ENCODE assay signal across 8 cellular contexts in genomic region chrX:37685452-37686347, GRCh38. TPM values are rescaled to one million over a fixed set of nuclear protein-coding genes. Genes with fewer than 3 reads are reported as not detected.
DNase-seq lines count a peak whose midpoint lies in the region; ATAC-seq, FAIRE-seq and TF ChIP-seq lines count a peak whose summit lies in the region.

TSS of gene XK (plus strand) at chrX:37685791. CDS start at chrX:37685962, 171 bp downstream.

- H2AFZ ChIP-seq in KMS-11 (ENCODE audit: low read depth) (peak within 1 kb of the TSS; percentile 66), K562 (ENCODE audit: low read depth, low read length) (peak within 1 kb of the TSS; percentile 91)

- no peaks in the 10 kb centered on the region for H3K27me3 Mint-ChIP-seq in CD4-positive, alpha-beta memory T cell

- peak; percentile 26 for ATAC-seq in GM19468 (IDR thresholded peaks at IDR 0.05; ENCODE audit: extremely low read depth, unreplicated experiment)
- peak; percentile 83 for ATAC-seq in K562

- H3K4me1 Mint-ChIP-seq in CD4-positive, alpha-beta memory T cell = peaks cover 0 to 2% (median 0%) of the 10 kb centered on the region in 4 donors

- no peaks in the 10 kb centered on the region for H3K27me3 ChIP-seq in CD4-positive, alpha-beta memory T cell (ENCODE audit: insufficient read depth, low read length)
- H3K27me3 ChIP-seq in KMS-11 (ENCODE audit: insufficient read depth, low read depth) (no peaks in the 10 kb centered on the region), K562 (ENCODE audit: control insufficient read depth in 2 of 2, insufficient read depth in 2 of 2, low read length in 2 of 2) (no peaks in the 10 kb centered on the region), iPS-18a (ENCODE audit: control insufficient read depth, insufficient read depth, low read length) (peaks cover 14% of the 10 kb centered on the region), sigmoid colon (no peaks in the 10 kb centered on the region)

- CTCF ChIA-PET in CD4-positive, alpha-beta memory T cell (lab: Charles Lee; ENCODE audit: partially characterized antibody) = no interaction called here
- CTCF ChIA-PET in K562 (lab: Yijun Ruan, JAX; ENCODE audit: low intra/inter-chr PET ratio) = no interaction called here

- no peaks in the 10 kb centered on the region for H3K9me3 Mint-ChIP-seq in CD4-positive, alpha-beta memory T cell

- BruUV-seq in K562 (replicated peaks; lab: Mats Ljungman, UMichigan) = no TSS peak

- POLR2A ChIA-PET in CD4-positive, alpha-beta memory T cell (lab: Charles Lee; ENCODE audit: partially characterized antibody) = no interaction called here
- POLR2A ChIA-PET in K562 (lab: Yijun Ruan, JAX) = no interaction called here

- H3K4me2 ChIP-seq in KMS-11 = peak within 1 kb of the TSS; percentile 88
- H3K4me2 ChIP-seq in K562 (ENCODE audit: insufficient read depth, low read length) = peak within 1 kb of the TSS; percentile 86

- no peak for TF ChIP-seq RAD21 in K562 (CRISPR knock-in tag; conservative IDR thresholded peaks at IDR 0.05 in 1 of 2, IDR thresholded peaks at IDR 0.05 in 1 of 2)

- H3K9ac ChIP-seq in KMS-11 = peak within 1 kb of the TSS; percentile 90
- H3K9ac ChIP-seq in K562 (ENCODE audit: insufficient read depth in 1 of 2, low read depth in 2 of 2, low read length in 2 of 2) = peak within 1 kb of the TSS; percentile 80 to 94
- H3K9ac ChIP-seq in iPS-18a (ENCODE audit: low read length) = no peak within 1 kb of the TSS

- peak within 1 kb of the TSS; percentile 61 to 81 (median 76) for H3K4me3 Mint-ChIP-seq in CD4-positive, alpha-beta memory T cell

- no peak within 1 kb of the TSS for H3K4me3 ChIP-seq in CD4-positive, alpha-beta memory T cell (ENCODE audit: low read length in 2 of 2)
- H3K4me3 ChIP-seq in KMS-11 (IDR thresholded peaks at IDR 0.05; ENCODE audit: insufficient read depth, low read depth, low read length) (no peak within 1 kb of the TSS), K562 (peak within 1 kb of the TSS; percentile 54), iPS-18a (ENCODE audit: low read length) (peak within 1 kb of the TSS; percentile 44), sigmoid colon (peak within 1 kb of the TSS; percentile 34 to 61 (median 53))

- no peaks in the 10 kb centered on the region for H3K36me3 ChIP-seq in CD4-positive, alpha-beta memory T cell (ENCODE audit: insufficient read depth, low read length)
- H3K36me3 ChIP-seq in KMS-11 (ENCODE audit: insufficient read depth) (no peaks in the 10 kb centered on the region), K562 (ENCODE audit: control insufficient read depth, insufficient read depth, low read length) (no peaks in the 10 kb centered on the region; the same call in 2 of the 3 replicates), iPS-18a (ENCODE audit: control insufficient read depth, low read depth, low read length) (no peaks in the 10 kb centered on the region), sigmoid colon (no peaks in the 10 kb centered on the region)

- FAIRE-seq in K562 (lab: Jason Lieb, UNC) = peak; percentile 62

- H3K36me3 Mint-ChIP-seq in CD4-positive, alpha-beta memory T cell = no peaks in the 10 kb centered on the region

- H3K79me2 ChIP-seq in KMS-11 (ENCODE audit: insufficient read depth, low read depth) (peaks cover 13% of the 10 kb centered on the region; the same call in 1 of the 2 replicates), K562 (ENCODE audit: control insufficient read depth, insufficient read depth, low read length) (peaks cover 44% of the 10 kb centered on the region)

- TF ChIP-seq POLR2A in K562 (conservative IDR thresholded peaks at IDR 0.05) = peak; percentile 64
- peak in 1 of 2 donors; percentile 18 for TF ChIP-seq POLR2A in sigmoid colon (IDR thresholded peaks at IDR 0.05)

- DNase-seq in CD4-positive, alpha-beta memory T cell = peak; percentile 20 to 47 (median 23)
- DNase-seq in SKM-1 treated with dmso at 0.1 percent for 144 hours (lab: John Stamatoyannopoulos, UW; ENCODE audit: unreplicated experiment) (peak; percentile 47), K562 (ENCODE audit: extremely low read depth in 1 of 4, low spot score in 3 of 4) (peak; percentile 69 to 84 (median 76)), sigmoid colon (peak; percentile 76), GOT3 (lab: John Stamatoyannopoulos, UW) (no peak)

- in situ Hi-C loops in K562 (cut with MboI) = no loop called here

- intact Hi-C loops in CD4-positive, alpha-beta memory T cell (cut with micrococcal nuclease) = no loop called here
- intact Hi-C loops in K562 (cut with micrococcal nuclease) (loop anchor here (5.0 kb wide), 1 partner anchor 113 kb away; the partner anchor contains the start of gene LANCL3), sigmoid colon (cut with DNase I) (loop anchor here (5.0 to 10.0 kb wide), 2 partner anchors 37 to 111 kb away; partner anchors contain the start of gene LANCL3)

- no peaks in the 10 kb centered on the region for H4K20me1 ChIP-seq in KMS-11 (ENCODE audit: insufficient read depth)
- no peaks in the 10 kb centered on the region for H4K20me1 ChIP-seq in K562 (replicated peaks; ENCODE audit: control insufficient read depth, insufficient read depth, low read length)

- peak within 1 kb of the TSS in 1 of 7 donors; percentile 35 for H3K27ac Mint-ChIP-seq in CD4-positive, alpha-beta memory T cell

- no peak for TF ChIP-seq EP300 in K562 (IDR thresholded peaks at IDR 0.05; ENCODE audit: low read length)
- no peak for TF ChIP-seq EP300 in sigmoid colon (IDR thresholded peaks at IDR 0.05)

- no peaks in the 10 kb centered on the region for H3K4me1 ChIP-seq in CD4-positive, alpha-beta memory T cell (ENCODE audit: insufficient read depth, low read length)
- H3K4me1 ChIP-seq in KMS-11 (ENCODE audit: low read depth, poor library complexity, severe bottlenecking) (peaks cover 53% of the 10 kb centered on the region), K562 (replicated peaks in 1 of 2; ENCODE audit: control insufficient read depth in 2 of 2, insufficient read depth in 2 of 2, low read length in 2 of 2) (peaks cover 10 to 20% of the 10 kb centered on the region in 2 experiments; a peak in 4 of 5 replicates), iPS-18a (ENCODE audit: control insufficient read depth, low read depth, low read length) (peaks cover 4% of the 10 kb centered on the region), sigmoid colon (peaks cover 0 to 27% (median 9%) of the 10 kb centered on the region in 4 donors)

- no peaks in the 10 kb centered on the region for H3K9me3 ChIP-seq in CD4-positive, alpha-beta memory T cell (ENCODE audit: control insufficient read depth in 1 of 2, low read length in 2 of 2)
- H3K9me3 ChIP-seq in K562 (replicated peaks; ENCODE audit: control insufficient read depth, insufficient read depth, low read depth, low read length) (no peaks in the 10 kb centered on the region), iPS-18a (ENCODE audit: control insufficient read depth, low read depth, low read length) (peaks cover 7% of the 10 kb centered on the region), sigmoid colon (no peaks in the 10 kb centered on the region)

- no peak for TF ChIP-seq CTCF in KMS-11 (conservative IDR thresholded peaks at IDR 0.05; ENCODE audit: low read depth, low read length)
- TF ChIP-seq CTCF in K562 (IDR thresholded peaks at IDR 0.05 in 2 of 3, conservative IDR thresholded peaks at IDR 0.05 in 1 of 3; ENCODE audit: insufficient read depth in 2 of 3, low read depth in 1 of 3, low read length in 3 of 3) = no peak
- TF ChIP-seq CTCF in sigmoid colon (IDR thresholded peaks at IDR 0.05) = no peak

- H3K9me1 ChIP-seq in K562 (ENCODE audit: control insufficient read depth, insufficient read depth, low read length) = no peaks in the 10 kb centered on the region

- H3K27ac ChIP-seq in CD4-positive, alpha-beta memory T cell (ENCODE audit: low read depth, low read length) = no peak within 1 kb of the TSS
- peak within 1 kb of the TSS; percentile 99 for H3K27ac ChIP-seq in KMS-11
- H3K27ac ChIP-seq in K562 (ENCODE audit: extremely low read depth, low read depth, low read length) = peak within 1 kb of the TSS; percentile 90
- H3K27ac ChIP-seq in iPS-18a (ENCODE audit: low read length) = no peak within 1 kb of the TSS
- H3K27ac ChIP-seq in sigmoid colon = peak within 1 kb of the TSS; percentile 85 to 92 (median 87)

- WGBS in K562 (ENCODE audit: insufficient coverage, low coverage, missing lambda C conversion rate) = 3% methylated on average over 40 of the region's 96 CpGs
- whole genome bisulfite sequencing in sigmoid colon, 2 donors = 1 to 2% methylated on average over 96 of the region's 96 CpGs

TF ChIP-seq in K562, 482 proteins besides CTCF, POLR2A, EP300 and RAD21 (continues in another document):
- TF ChIP-seq IRF2 (CRISPR knock-in tag; IDR thresholded peaks at IDR 0.05) = peak; percentile 75; the same call in 1 of the 2 replicates
- TF ChIP-seq POLR2G (IDR thresholded peaks at IDR 0.05; ENCODE audit: low read depth, low read length) = peak; percentile 84

RNA-seq across cellular contexts. Expression of gene XK, which starts in this region (rescaled TPM):
- total RNA-seq in CD4-positive, alpha-beta memory T cell = not detected
- polyA plus RNA-seq in CD4-positive, alpha-beta memory T cell = not detected
- total RNA-seq in K562 (2011; cell fraction: chromatin; rRNA removed; ENCODE audit: low replicate concordance) = 8.3 and 16.9 TPM in 2 replicates
- total RNA-seq in K562 (2011; cell fraction: nucleolus; rRNA removed) = 10.7 and 12.9 TPM in 2 replicates
- total RNA-seq in K562 (2011; cell fraction: nucleoplasm; rRNA removed) = 23.0 and 39.2 TPM in 2 replicates
- total RNA-seq in K562 (2014; rRNA removed) (7.0 and 8.4 TPM in 2 replicates), K562 (2014; rRNA removed; fragmentation: Illumina TruSeq; extraction: Trizol) (16.8 and 18.3 TPM in 2 replicates), K562 (2015; rRNA removed; fragmentation: Illumina TruSeq; extraction: Trizol) (10.4 and 11.6 TPM in 2 replicates), K562 (2021) (13.7 and 14.3 TPM in 2 replicates), sigmoid colon (10 to 100 TPM; 14.1 to 27.0 (median 20.3) TPM)
- polyA plus RNA-seq in K562 (2011; rRNA removed) (19.2 and 21.6 TPM in 2 replicates), K562 (2014; fragmentation: Illumina TruSeq; extraction: Trizol) (12.6 and 14.4 TPM in 2 replicates), K562 (2014; fragmentation: Nextera tagmentation; extraction: Ambion mirVana) (1 to 10 TPM; 4.0 to 6.0 TPM), K562 (2014; rRNA removed) (7.8 and 11.7 TPM in 2 replicates), sigmoid colon (1 to 10 TPM; 8.1 to 9.3 (median 8.4) TPM)
- polyA plus RNA-seq in K562 (2011; cell fraction: cytosol; rRNA removed) = 9.9 and 15.1 TPM in 2 replicates
- 5.5 and 7.4 TPM in 2 replicates for polyA plus RNA-seq in K562 (2011; cell fraction: nucleus; rRNA removed)
- 9.0 and 13.2 TPM in 2 replicates for polyA plus RNA-seq in K562 (2012)
- 28.8 and 29.4 TPM in 2 replicates for polyA minus RNA-seq in K562 (2011; rRNA and poly(A)+ RNA removed)
- 14.0 and 15.6 TPM in 2 replicates for polyA minus RNA-seq in K562 (2011; cell fraction: cytosol; rRNA and poly(A)+ RNA removed)
- 6.5 and 8.9 TPM in 2 replicates for polyA minus RNA-seq in K562 (2011; cell fraction: nucleus; rRNA and poly(A)+ RNA removed)

Comparison
In these comparisons a context has a peak if more than half of its experiments do, and no peak if none do; other contexts are left out.
1. RNA of gene XK (total RNA-seq): 14.1 to 27.0 TPM in sigmoid colon and 7.0 to 39.2 TPM in K562; not detected in CD4-positive, alpha-beta memory T cell; every median in the first group is over 4 times any median in the second.
2. RNA of gene XK (polyA plus RNA-seq): 8.1 to 9.3 TPM in sigmoid colon and 4.0 to 21.6 TPM in K562; not detected in CD4-positive, alpha-beta memory T cell; every median in the first group is over 4 times any median in the second.
3. Peak in DNase-seq in CD4-positive, alpha-beta memory T cell; RNA of the gene not detected or under 1 TPM.
4. H3K27ac ChIP-seq: peak in KMS-11 (single experiment), K562 (single experiment) and sigmoid colon (4 of 4); none in CD4-positive, alpha-beta memory T cell (single experiment) and iPS-18a (single experiment).
5. H3K4me3 ChIP-seq: peak in K562 (single experiment), iPS-18a (single experiment) and sigmoid colon (4 of 4); none in CD4-positive, alpha-beta memory T cell (0 of 2) and KMS-11 (single experiment).